In genomic region chr3:136263251-136263650, GRCh38 we compare ENCODE assay signal across 26 cellular contexts.
"Had no signal": no experiment of that assay in that cellular context is flagged by ENCODE, and none has a peak within 500 bp of the region (broad histone marks: within the 10 kb centered on the region; RNA-seq: fewer than 3 reads in every experiment).

No MANE protein-coding gene starts in this region.

- H3K27ac ChIP-seq: body of pancreas, epithelial cell of prostate, esophagus squamous epithelium, gastroesophageal sphincter, WERI-Rb-1 had no signal

- DNase-seq: activated B cell treated with CpG ODN at 0.5 μM for 24 hours; activated CD4-positive, alpha-beta memory T cell treated with anti-CD3 and anti-CD28 coated beads for 36 hours; activated CD4-positive, alpha-beta T cell treated with anti-CD3 and anti-CD28 coated beads, Interleukin-2, amount 10 ng/mL, durations not matched to agents 24 days and 14 days; activated CD8-positive, alpha-beta T cell treated with anti-CD3 and anti-CD28 coated beads, Interleukin-2, amount 10 ng/mL, durations not matched to agents 7 days and 5 days; activated effector memory CD4-positive, alpha-beta T cell treated with Interleukin-2 at 50 U/mL for 16 hours; activated gamma-delta T cell treated with Interleukin-2 at 50 U/mL for 16 hours; activated naive CD4-positive, alpha-beta T cell treated with anti-CD3 and anti-CD28 coated beads, Interleukin-2, amount 50 U/mL, for 16 hours; activated naive CD4-positive, alpha-beta T cell treated with Interleukin-2 at 50 U/mL for 16 hours; activated T-cell treated with anti-CD3 and anti-CD28 coated beads, Interleukin-2, amount 50 U/mL, for 4 hours; aorta; body of pancreas; caudate nucleus; cortex of kidney; dermis blood vessel endothelial cell; effector CD8-positive, alpha-beta T cell; esophagus squamous epithelium; foreskin melanocyte; heart right ventricle; T-helper 1 cell; T-helper 17 cell; T1000; WERI-Rb-1 had no signal

- H3K4me1 ChIP-seq: body of pancreas, esophagus squamous epithelium, gastroesophageal sphincter had no signal

- ATAC-seq: activated CD4-positive, CD25-positive, alpha-beta regulatory T cell treated with anti-CD3 and anti-CD28 coated beads, Interleukin-2, amount 50 U/mL, for 24 hours; activated CD8-positive, alpha-beta T cell treated with anti-CD3 and anti-CD28 coated beads, Interleukin-2, amount 10 ng/mL, durations not matched to agents 7 days and 5 days; activated T-cell treated with anti-CD3 and anti-CD28 coated beads, Interleukin-2, amount 50 U/mL, for 4 hours; activated T-helper 17 cell treated with anti-CD3 and anti-CD28 coated beads, Interleukin-2, amount 50 U/mL, for 72 hours; body of pancreas; gastroesophageal sphincter; T-helper 17 cell had no signal

- H3K4me3 ChIP-seq: body of pancreas, esophagus squamous epithelium, gastroesophageal sphincter, heart right ventricle had no signal

- H3K27me3 ChIP-seq: body of pancreas, esophagus squamous epithelium, gastroesophageal sphincter, heart right ventricle had no signal

- H3K9me3 ChIP-seq: body of pancreas, esophagus squamous epithelium, gastroesophageal sphincter, heart right ventricle had no signal
